In the genomic region with DNA sequence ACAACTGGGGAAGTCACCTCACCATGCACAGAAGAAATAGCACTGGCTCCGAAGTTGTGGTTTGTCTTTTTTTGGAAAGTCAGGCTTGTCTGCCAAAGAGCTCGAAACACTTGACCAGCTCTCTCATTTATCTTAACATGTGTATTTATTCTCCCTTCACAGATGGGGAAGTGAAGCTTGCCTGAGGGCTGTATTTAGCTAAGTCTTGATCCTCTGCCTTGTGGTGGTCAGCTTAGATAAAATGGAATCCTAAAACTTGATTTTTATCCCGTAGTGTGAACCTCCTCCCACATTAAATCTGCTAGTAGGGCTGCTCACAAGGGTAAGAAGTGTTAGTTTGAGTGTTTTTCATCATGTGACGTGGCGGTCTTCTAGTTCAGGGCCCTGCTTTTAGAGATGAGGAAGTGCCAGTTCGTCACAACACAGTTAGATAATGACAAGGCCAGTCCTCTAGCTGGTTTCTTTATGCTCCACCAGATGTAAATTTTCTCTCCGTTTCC, we compare ENCODE assay signal across 1 cellular context.
TF ChIP-seq lines count a peak whose summit lies in the region.

No MANE protein-coding gene starts in this region.

TF ChIP-seq in IMR-90, 13 proteins besides CTCF, POLR2A, EP300 and RAD21:
- TF ChIP-seq MXI1 (IDR thresholded peaks at IDR 0.05; ENCODE audit: borderline replicate concordance, low read depth, low read length): no peak
- TF ChIP-seq SMC3 (IDR thresholded peaks at IDR 0.05; ENCODE audit: low read depth, low read length): no peak
- TF ChIP-seq FOS (IDR thresholded peaks at IDR 0.05; ENCODE audit: low read depth, low read length): no peak
- TF ChIP-seq RFX5 (IDR thresholded peaks at IDR 0.05; ENCODE audit: low read depth, low read length): no peak
- TF ChIP-seq, protein P1, sequence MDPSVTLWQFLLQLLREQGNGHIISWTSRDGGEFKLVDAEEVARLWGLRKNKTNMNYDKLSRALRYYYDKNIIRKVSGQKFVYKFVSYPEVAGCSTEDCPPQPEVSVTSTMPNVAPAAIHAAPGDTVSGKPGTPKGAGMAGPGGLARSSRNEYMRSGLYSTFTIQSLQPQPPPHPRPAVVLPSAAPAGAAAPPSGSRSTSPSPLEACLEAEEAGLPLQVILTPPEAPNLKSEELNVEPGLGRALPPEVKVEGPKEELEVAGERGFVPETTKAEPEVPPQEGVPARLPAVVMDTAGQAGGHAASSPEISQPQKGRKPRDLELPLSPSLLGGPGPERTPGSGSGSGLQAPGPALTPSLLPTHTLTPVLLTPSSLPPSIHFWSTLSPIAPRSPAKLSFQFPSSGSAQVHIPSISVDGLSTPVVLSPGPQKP (IDR thresholded peaks at IDR 0.05; ENCODE audit: borderline replicate concordance, low read depth, low read length): no peak
- no peak for TF ChIP-seq BHLHE40 (IDR thresholded peaks at IDR 0.05; ENCODE audit: low read depth, low read length)
- TF ChIP-seq CHD1 (IDR thresholded peaks at IDR 0.05; ENCODE audit: low read depth, low read length): no peak
- TF ChIP-seq MAFK (IDR thresholded peaks at IDR 0.05; ENCODE audit: low read depth, low read length): no peak
- no peak for TF ChIP-seq NFE2L2 (IDR thresholded peaks at IDR 0.05; ENCODE audit: low read depth, low read length)
